Comparison of ENCODE assay signal across 9 cellular contexts in genomic region chr13:20814224-20814910, GRCh38. TPM values are rescaled to one million over a fixed set of nuclear protein-coding genes. Genes with fewer than 3 reads are reported as not detected.
DNase-seq lines count a peak whose midpoint lies in the region; ATAC-seq and TF ChIP-seq lines count a peak whose summit lies in the region.
"Had no signal": no experiment of that assay in that cellular context is flagged by ENCODE, and none has a peak within 500 bp of the region (broad histone marks: within the 10 kb centered on the region; RNA-seq: fewer than 3 reads in every experiment).

No MANE protein-coding gene starts in this region.

- H3K36me3 ChIP-seq in uterus, result no peaks in the 10 kb centered on the region

- H3K9me3 Mint-ChIP-seq in MCF 10A (ENCODE audit: unreplicated experiment) (no peaks in the 10 kb centered on the region), CD14-positive monocyte (peaks cover 0 to 2% (median 0%) of the 10 kb centered on the region in 7 donors), WTC11 (no peaks in the 10 kb centered on the region)
- H3K9me3 Mint-ChIP-seq in T-helper 2 cell treated with Interferon-gamma antibody and Interleukin-4, amounts not matched to agents 5 μg/mL and 100 μg/mL, for 36 hours, result no peaks in the 10 kb centered on the region
- H3K9me3 Mint-ChIP-seq: activated B cell treated with CpG ODN at 0.5 μM for 24 hours had no signal

- H3K4me1 Mint-ChIP-seq in MCF 10A (ENCODE audit: insufficient read depth, unreplicated experiment) (peaks cover 43% of the 10 kb centered on the region), CD14-positive monocyte (peaks cover 2% of the 10 kb centered on the region), WTC11 (no peaks in the 10 kb centered on the region)
- no peaks in the 10 kb centered on the region for H3K4me1 Mint-ChIP-seq in T-helper 2 cell treated with Interferon-gamma antibody and Interleukin-4, amounts not matched to agents 5 μg/mL and 100 μg/mL, for 36 hours (ENCODE audit: low read depth)
- H3K4me1 Mint-ChIP-seq: activated B cell treated with CpG ODN at 0.5 μM for 24 hours had no signal

- no peak for TF ChIP-seq CTCF in MCF 10A (IDR thresholded peaks at IDR 0.05; ENCODE audit: unreplicated experiment)
- TF ChIP-seq CTCF in uterus (IDR thresholded peaks at IDR 0.05), result no peak
- no peak for TF ChIP-seq CTCF in CD14-positive monocyte (IDR thresholded peaks at IDR 0.05)
- TF ChIP-seq CTCF in WTC11 (IDR thresholded peaks at IDR 0.05), result no peak

- POLR2A ChIA-PET in MCF 10A (lab: Yijun Ruan, JAX) (interaction anchor here (0.5 to 3.1 kb wide), 19 partner anchors 11 to 951 kb away, joined by 3 to 22 read pairs (median 3); partner anchors contain the start of genes EEF1AKMT1, XPO4 and ZMYM5), WTC11 (lab: Charles Lee) (no interaction called here)

- no peak for ATAC-seq in WTC11
- ATAC-seq: HCT116 had no signal

- H3K4me1 ChIP-seq in uterus, result no peaks in the 10 kb centered on the region

- no peaks in the 10 kb centered on the region for H3K9me3 ChIP-seq in uterus

- H3K27me3 ChIP-seq in uterus, result no peaks in the 10 kb centered on the region

- BruUV-seq in MCF 10A (replicated peaks; lab: Mats Ljungman, UMichigan), result no TSS peak

- DNase-seq in NCI-H1105 treated with DMSO at 0.1 percent for 48 hours (lab: John Stamatoyannopoulos, UW), result peak; percentile 80
- DNase-seq in MCF 10A (ENCODE audit: unreplicated experiment), result peak; percentile 96
- peak; percentile 78 for DNase-seq in kidney tubule cell (ENCODE audit: low spot score)
- peak; percentile 89 for DNase-seq in uterus
- no peak for DNase-seq in CD14-positive monocyte (ENCODE audit: low spot score)
- no peak for DNase-seq in WTC11 (ENCODE audit: low spot score)
- no peak for DNase-seq in T-helper 2 cell treated with Interferon-gamma antibody and Interleukin-4, amounts not matched to agents 5 μg/mL and 100 μg/mL, for 36 hours (ENCODE audit: low spot score)
- DNase-seq: activated B cell treated with CpG ODN at 0.5 μM for 24 hours had no signal

- H3K27ac ChIP-seq in uterus, result peak overlapping the region; percentile 71 to 88

- H3K27ac Mint-ChIP-seq in MCF 10A (ENCODE audit: low read depth, unreplicated experiment) (peak overlapping the region; percentile 94), CD14-positive monocyte (no peak overlapping the region), WTC11 (no peak overlapping the region)
- no peak overlapping the region for H3K27ac Mint-ChIP-seq in T-helper 2 cell treated with Interferon-gamma antibody and Interleukin-4, amounts not matched to agents 5 μg/mL and 100 μg/mL, for 36 hours
- H3K27ac Mint-ChIP-seq: activated B cell treated with CpG ODN at 0.5 μM for 24 hours had no signal

- CTCF ChIA-PET in MCF 10A (lab: Yijun Ruan, JAX), result interaction anchor here (0.5 to 3.3 kb wide), 6 partner anchors 13 to 546 kb away, joined by 3 to 51 read pairs (median 5); no protein-coding TSS in a partner anchor
- CTCF ChIA-PET in WTC11 (lab: Charles Lee), result interaction anchor here (0.7 to 3.4 kb wide), 2 partner anchors 14 to 318 kb away, joined by 4 to 20 read pairs; no protein-coding TSS in a partner anchor

- TF ChIP-seq POLR2A in uterus (IDR thresholded peaks at IDR 0.05), result no peak

- intact Hi-C loops in MCF 10A (cut with micrococcal nuclease), result loop anchor here (5.0 to 10.0 kb wide), 2 partner anchors 37 to 460 kb away; no protein-coding TSS in a partner anchor
- intact Hi-C loops in uterus (cut with DNase I; ENCODE audit: low total_unique reads), result no loop called here
- intact Hi-C loops in CD14-positive monocyte (cut with micrococcal nuclease), result no loop called here

- no peaks in the 10 kb centered on the region for H3K27me3 Mint-ChIP-seq in MCF 10A (ENCODE audit: insufficient read depth, unreplicated experiment)
- H3K27me3 Mint-ChIP-seq in CD14-positive monocyte (ENCODE audit: low read depth in 3 of 3), result no peaks in the 10 kb centered on the region
- no peaks in the 10 kb centered on the region for H3K27me3 Mint-ChIP-seq in WTC11 (ENCODE audit: low read depth)
- H3K27me3 Mint-ChIP-seq in T-helper 2 cell treated with Interferon-gamma antibody and Interleukin-4, amounts not matched to agents 5 μg/mL and 100 μg/mL, for 36 hours (ENCODE audit: low read depth), result no peaks in the 10 kb centered on the region
- H3K27me3 Mint-ChIP-seq: activated B cell treated with CpG ODN at 0.5 μM for 24 hours had no signal

- H3K4me3 Mint-ChIP-seq in MCF 10A (ENCODE audit: unreplicated experiment), result peak overlapping the region; percentile 65
- no peak overlapping the region for H3K4me3 Mint-ChIP-seq in CD14-positive monocyte
- no peak overlapping the region for H3K4me3 Mint-ChIP-seq in WTC11
- no peak overlapping the region for H3K4me3 Mint-ChIP-seq in T-helper 2 cell treated with Interferon-gamma antibody and Interleukin-4, amounts not matched to agents 5 μg/mL and 100 μg/mL, for 36 hours
- H3K4me3 Mint-ChIP-seq: activated B cell treated with CpG ODN at 0.5 μM for 24 hours had no signal

- H3K36me3 Mint-ChIP-seq in MCF 10A (ENCODE audit: insufficient read depth, unreplicated experiment), result peaks cover 21% of the 10 kb centered on the region
- H3K36me3 Mint-ChIP-seq in CD14-positive monocyte, result peaks cover 41 to 51% of the 10 kb centered on the region in 2 donors
- peaks cover 4% of the 10 kb centered on the region for H3K36me3 Mint-ChIP-seq in WTC11
- peaks cover 16% of the 10 kb centered on the region for H3K36me3 Mint-ChIP-seq in T-helper 2 cell treated with Interferon-gamma antibody and Interleukin-4, amounts not matched to agents 5 μg/mL and 100 μg/mL, for 36 hours (ENCODE audit: low read depth)

- no peak overlapping the region for H3K4me3 ChIP-seq in uterus

TF ChIP-seq in WTC11, 78 proteins besides CTCF, POLR2A, EP300 and RAD21:
- TF ChIP-seq TEAD1 (CRISPR knock-in tag; IDR thresholded peaks at IDR 0.05) (no peak), CBFB (CRISPR knock-in tag; IDR thresholded peaks at IDR 0.05; ENCODE audit: low read depth) (no peak), SMAD4 (CRISPR knock-in tag; IDR thresholded peaks at IDR 0.05) (no peak), TEAD4 (CRISPR knock-in tag; IDR thresholded peaks at IDR 0.05) (no peak), SOX15 (CRISPR knock-in tag; IDR thresholded peaks at IDR 0.05) (no peak), USF2 (CRISPR knock-in tag; IDR thresholded peaks at IDR 0.05) (no peak), ZNF232 (CRISPR knock-in tag; IDR thresholded peaks at IDR 0.05) (no peak)
- TF ChIP-seq, protein P1, sequence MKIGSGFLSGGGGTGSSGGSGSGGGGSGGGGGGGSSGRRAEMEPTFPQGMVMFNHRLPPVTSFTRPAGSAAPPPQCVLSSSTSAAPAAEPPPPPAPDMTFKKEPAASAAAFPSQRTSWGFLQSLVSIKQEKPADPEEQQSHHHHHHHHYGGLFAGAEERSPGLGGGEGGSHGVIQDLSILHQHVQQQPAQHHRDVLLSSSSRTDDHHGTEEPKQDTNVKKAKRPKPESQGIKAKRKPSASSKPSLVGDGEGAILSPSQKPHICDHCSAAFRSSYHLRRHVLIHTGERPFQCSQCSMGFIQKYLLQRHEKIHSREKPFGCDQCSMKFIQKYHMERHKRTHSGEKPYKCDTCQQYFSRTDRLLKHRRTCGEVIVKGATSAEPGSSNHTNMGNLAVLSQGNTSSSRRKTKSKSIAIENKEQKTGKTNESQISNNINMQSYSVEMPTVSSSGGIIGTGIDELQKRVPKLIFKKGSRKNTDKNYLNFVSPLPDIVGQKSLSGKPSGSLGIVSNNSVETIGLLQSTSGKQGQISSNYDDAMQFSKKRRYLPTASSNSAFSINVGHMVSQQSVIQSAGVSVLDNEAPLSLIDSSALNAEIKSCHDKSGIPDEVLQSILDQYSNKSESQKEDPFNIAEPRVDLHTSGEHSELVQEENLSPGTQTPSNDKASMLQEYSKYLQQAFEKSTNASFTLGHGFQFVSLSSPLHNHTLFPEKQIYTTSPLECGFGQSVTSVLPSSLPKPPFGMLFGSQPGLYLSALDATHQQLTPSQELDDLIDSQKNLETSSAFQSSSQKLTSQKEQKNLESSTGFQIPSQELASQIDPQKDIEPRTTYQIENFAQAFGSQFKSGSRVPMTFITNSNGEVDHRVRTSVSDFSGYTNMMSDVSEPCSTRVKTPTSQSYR (CRISPR knock-in tag; IDR thresholded peaks at IDR 0.05), result no peak

RNA-seq across cellular contexts. Expression of gene EEF1AKMT1, which starts 40.6 kb away (rescaled TPM):
- total RNA-seq in MCF 10A (2022) (11.3 and 16.5 TPM in 2 replicates), uterus (10 to 100 TPM in 3 of 4 donors, 1 to 10 TPM in 1; 5.0 to 28.5 (median 21.7) TPM), WTC11 (2021) (2.6 to 4.6 TPM (median 2.9 TPM) in 3 replicates)
- 1 to 10 TPM; 4.2 TPM for polyA plus RNA-seq in CD14-positive monocyte

Comparison
In these comparisons a context has a peak if more than half of its experiments do, and no peak if none do; other contexts are left out.
1. DNase-seq: peak in NCI-H1105 treated with DMSO at 0.1 percent for 48 hours (single experiment), MCF 10A (single experiment), kidney tubule cell (single experiment) and uterus (2 of 2); none in CD14-positive monocyte (single experiment), WTC11 (single experiment) and T-helper 2 cell treated with Interferon-gamma antibody and Interleukin-4, amounts not matched to agents 5 μg/mL and 100 μg/mL, for 36 hours (single experiment).